Comparison of ENCODE assay signal across 8 cellular contexts in the genomic region with DNA sequence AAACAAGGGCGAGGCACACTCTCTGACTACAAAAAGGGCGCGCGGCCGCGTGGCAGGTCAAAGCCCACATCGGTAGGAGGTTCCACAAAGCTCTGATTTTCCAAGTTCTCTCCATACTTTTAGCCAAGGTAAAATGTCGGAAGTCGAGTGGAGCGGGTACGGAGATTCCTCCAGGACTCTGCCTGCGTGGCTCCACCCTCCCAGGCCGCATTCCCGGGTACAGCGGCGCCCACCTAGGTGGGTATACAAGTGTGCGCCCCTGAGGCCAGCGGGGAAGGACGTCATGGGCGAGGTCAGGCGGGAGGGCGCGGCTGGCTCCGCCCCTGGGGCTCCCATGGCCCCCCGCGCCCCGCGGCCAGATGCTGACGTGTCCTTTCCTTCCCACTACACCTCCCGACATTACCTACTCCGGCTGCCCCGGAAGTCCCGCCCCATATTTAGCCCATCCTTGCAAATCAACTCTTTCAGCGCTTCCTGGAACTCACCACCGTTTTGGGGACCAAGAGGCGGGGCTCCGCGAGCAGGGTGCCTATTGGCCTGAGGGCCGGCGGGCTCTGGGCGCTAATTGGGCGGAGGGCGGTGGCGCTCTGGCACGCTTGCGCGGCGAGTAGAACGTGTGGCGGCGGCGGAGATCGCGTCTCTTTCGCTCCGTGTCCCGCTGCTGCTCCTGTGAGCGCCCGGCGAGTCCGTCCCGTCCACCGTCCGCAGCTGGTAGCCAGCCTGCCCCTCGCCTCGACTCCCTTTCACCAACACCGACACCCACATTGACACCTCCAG. TPM values are rescaled to one million over a fixed set of nuclear protein-coding genes. Genes with fewer than 3 reads are reported as not detected.
DNase-seq lines count a peak whose midpoint lies in the region; ATAC-seq and TF ChIP-seq lines count a peak whose summit lies in the region.

SND1 (plus strand) TSS at position 639 of the 777 bp plus-strand sequence. CDS start 180 bp downstream, outside the sequence.

- no peak for TF ChIP-seq CTCF in progenitor cell of endocrine pancreas (IDR thresholded peaks at IDR 0.05; ENCODE audit: unreplicated experiment)

- H3K36me3 Mint-ChIP-seq in T-helper 17 cell (ENCODE audit: low read depth): peaks cover 5% of the 10 kb centered on the region
- H3K36me3 Mint-ChIP-seq in progenitor cell of endocrine pancreas (ENCODE audit: insufficient read depth): no peaks in the 10 kb centered on the region

- DNase-seq in NCI-H1694 treated with DMSO at 0.1 percent for 48 hours (lab: John Stamatoyannopoulos, UW): peak; percentile 99
- DNase-seq in T-helper 17 cell: peak; percentile 96 to 98 (median 96)
- peak; percentile 57 to 99 (median 98) for DNase-seq in amygdala (lab: John Stamatoyannopoulos, UW)
- DNase-seq in left cardiac atrium: peak; percentile 100
- DNase-seq in progenitor cell of endocrine pancreas (ENCODE audit: low spot score, unreplicated experiment): peak; percentile 96
- peak; percentile 100 for DNase-seq in ureter (ENCODE audit: low spot score)

- intact Hi-C loops in left cardiac atrium (cut with DNase I): loop anchor here in 1 of 2 donors (5.0 kb wide), 1 partner anchor 64 kb away; the partner anchor contains the start of genes ARF5 and GCC1

- no peaks in the 10 kb centered on the region for H3K9me3 ChIP-seq in T-helper 17 cell (ENCODE audit: control insufficient read depth, low read length, poor library complexity, severe bottlenecking)

- H3K27ac Mint-ChIP-seq in T-helper 17 cell: no peak within 1 kb of the TSS
- peak within 1 kb of the TSS; percentile 99 for H3K27ac Mint-ChIP-seq in progenitor cell of endocrine pancreas

- H3K9me3 Mint-ChIP-seq in progenitor cell of endocrine pancreas (ENCODE audit: low read depth): no peaks in the 10 kb centered on the region

- H3K4me1 Mint-ChIP-seq in T-helper 17 cell (peaks cover 47% of the 10 kb centered on the region), progenitor cell of endocrine pancreas (ENCODE audit: low read depth) (peaks cover 36% of the 10 kb centered on the region)

- TF ChIP-seq POLR2A in GM15510 (IDR thresholded peaks at IDR 0.05; ENCODE audit: borderline replicate concordance, extremely low read depth, insufficient read length): peak; percentile 76

- H3K4me3 Mint-ChIP-seq in T-helper 17 cell (peak within 1 kb of the TSS; percentile 100), progenitor cell of endocrine pancreas (ENCODE audit: low read depth) (peak within 1 kb of the TSS; percentile 97)

- ATAC-seq in HG02885 (IDR thresholded peaks at IDR 0.05; ENCODE audit: poor library complexity, unreplicated experiment): peak; percentile 92
- peak; percentile 94 for ATAC-seq in T-helper 17 cell
- peak; percentile 98 for ATAC-seq in left cardiac atrium

- H3K27me3 Mint-ChIP-seq in T-helper 17 cell (no peaks in the 10 kb centered on the region), progenitor cell of endocrine pancreas (no peaks in the 10 kb centered on the region)

RNA-seq across cellular contexts. Expression of gene SND1, which starts in this region (rescaled TPM):
- total RNA-seq in T-helper 17 cell (100 to 1,000 TPM; 201 to 208 TPM), left cardiac atrium (100 to 1,000 TPM in 1 of 2 donors, 10 to 100 TPM in 1; 91.8 to 111 TPM), progenitor cell of endocrine pancreas (213 and 237 TPM in 2 replicates), ureter (208 TPM)

Comparison
In these comparisons a context has a peak if more than half of its experiments do, and no peak if none do; other contexts are left out.
1. Peak in every context shown above with its lines: DNase-seq and ATAC-seq.